Comparison of ENCODE assay signal across 8 cellular contexts in the genomic region with DNA sequence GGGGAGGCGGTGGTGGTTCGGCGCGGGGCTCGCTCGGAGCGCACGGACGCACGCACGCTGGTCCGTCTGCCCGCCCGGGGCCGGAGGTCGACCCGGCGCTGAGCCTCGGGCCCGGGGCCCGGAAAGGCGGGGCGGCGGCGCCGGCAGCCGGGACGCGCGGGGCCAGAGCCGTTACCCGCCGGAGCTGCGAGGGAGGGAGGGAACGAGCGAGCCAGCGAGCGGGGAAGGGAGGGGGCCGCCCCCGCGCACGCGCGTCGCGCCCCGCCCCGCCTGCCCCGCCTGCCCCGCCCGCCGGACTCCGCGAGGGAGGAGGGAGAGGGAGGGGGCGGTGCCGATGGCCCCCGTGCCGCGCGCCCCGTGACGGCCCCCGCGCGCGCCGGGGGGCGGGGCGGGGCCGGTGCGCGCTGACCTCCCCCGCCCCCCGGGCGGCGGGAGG. TPM values are rescaled to one million over a fixed set of nuclear protein-coding genes. Genes with fewer than 3 reads are reported as not detected.
DNase-seq lines count a peak whose midpoint lies in the region; ATAC-seq, FAIRE-seq and TF ChIP-seq lines count a peak whose summit lies in the region.

No MANE protein-coding gene starts in this region.

- FAIRE-seq in A549 (lab: Jason Lieb, UNC) = no peak

- TF ChIP-seq EP300 in A549 (IDR thresholded peaks at IDR 0.05) = peak in 1 of 2 experiments; percentile 61; a peak in 1 of 5 replicates

- TF ChIP-seq CTCF in A549 (IDR thresholded peaks at IDR 0.05) (no peak), GM12875 (IDR thresholded peaks at IDR 0.05; ENCODE audit: borderline replicate concordance, insufficient read depth, low read depth, low read length) (no peak), dorsolateral prefrontal cortex (IDR thresholded peaks at IDR 0.05 in 54 of 56, conservative IDR thresholded peaks at IDR 0.05 in 2 of 56; ENCODE audit: low read depth in 1 of 56, partially characterized antibody in 56 of 56) (no peak)

- H3K4me3 ChIP-seq in A549 (peak overlapping the region; percentile 76), GM12875 (ENCODE audit: low read depth, low read length) (peak overlapping the region; percentile 49), dorsolateral prefrontal cortex (peak overlapping the region in 49 of 59 donors; percentile 15 to 82 (median 67))

- 2% methylated on average over 19 of the region's 76 CpGs for WGBS in A549 (ENCODE audit: missing lambda C conversion rate)

- intact Hi-C loops in dorsolateral prefrontal cortex (cut with DNase I) = loop anchor here (2.0 kb wide), 2 partner anchors 19 to 41 kb away; partner anchors contain the start of genes MEGF8 (in 1 of the 2), PAFAH1B3 (in 1 of the 2) and PRR19 (in 1 of the 2)

- peak overlapping the region; percentile 94 to 98 for H3K27ac ChIP-seq in A549
- peak overlapping the region in 50 of 59 donors; percentile 61 to 100 (median 97) for H3K27ac ChIP-seq in dorsolateral prefrontal cortex

- H3K4me2 ChIP-seq in A549 = peak overlapping the region; percentile 100

- POLR2A ChIA-PET in A549 (lab: Yijun Ruan, JAX) = interaction anchor here (0.6 kb wide), 1 partner anchor 139 kb away, joined by 4 read pairs; no protein-coding TSS in a partner anchor

- no peaks in the 10 kb centered on the region for H3K9me3 ChIP-seq in A549

- peak; percentile 86 to 87 for DNase-seq in A549 (ENCODE audit: low read depth in 1 of 2, low spot score in 1 of 2)
- peak; percentile 80 to 92 for DNase-seq in NCI-H1930 (lab: John Stamatoyannopoulos, UW)
- peak; percentile 64 for DNase-seq in activated CD4-positive, CD25-positive, alpha-beta regulatory T cell treated with anti-CD3 and anti-CD28 coated beads, Interleukin-2, amount 50 U/mL, for 16 hours (ENCODE audit: low read depth, low spot score)
- peak in 9 of 10 donors; percentile 37 to 84 (median 63) for DNase-seq in dorsolateral prefrontal cortex
- peak; percentile 77 to 87 for DNase-seq in lung microvascular endothelial cell (ENCODE audit: low read depth in 2 of 2)
- DNase-seq in stimulated activated CD8-positive, alpha-beta memory T cell treated with anti-CD3 and anti-CD28 coated beads, Interleukin-15, amount 100 ng/mL, for 1 hour (ENCODE audit: low read depth) = peak; percentile 56

- H3K27me3 ChIP-seq in dorsolateral prefrontal cortex = no peaks in the 10 kb centered on the region

- peaks cover 54% of the 10 kb centered on the region for H3K4me1 ChIP-seq in A549

- ATAC-seq in A549 (peak in 1 of 2 experiments; percentile 5; a peak in 3 of 6 replicates), HG02763 (IDR thresholded peaks at IDR 0.05; ENCODE audit: unreplicated experiment) (peak; percentile 41)

- no peak; a peak in 1 of 5 replicates for TF ChIP-seq RAD21 in A549 (conservative IDR thresholded peaks at IDR 0.05 in 1 of 2, IDR thresholded peaks at IDR 0.05 in 1 of 2)

- peak; percentile 54 for TF ChIP-seq POLR2A in A549 (IDR thresholded peaks at IDR 0.05; ENCODE audit: low read length)

- CTCF ChIA-PET in A549 (lab: Yijun Ruan, JAX) = interaction anchor here (13.5 to 23.7 kb wide), 2 partner anchors 16 to 42 kb away, joined by 212 to 616 read pairs; partner anchors contain the start of genes GSK3A, PAFAH1B3 and PRR19

TF ChIP-seq in A549, 52 proteins besides CTCF, POLR2A, EP300 and RAD21:
- peak; percentile 59; the same call in 1 of the 2 replicates for TF ChIP-seq TP53 (CRISPR knock-in tag; IDR thresholded peaks at IDR 0.05)
- no peak for TF ChIP-seq SREBF2 (IDR thresholded peaks at IDR 0.05)
- TF ChIP-seq, protein P1, sequence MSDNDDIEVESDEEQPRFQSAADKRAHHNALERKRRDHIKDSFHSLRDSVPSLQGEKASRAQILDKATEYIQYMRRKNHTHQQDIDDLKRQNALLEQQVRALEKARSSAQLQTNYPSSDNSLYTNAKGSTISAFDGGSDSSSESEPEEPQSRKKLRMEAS (IDR thresholded peaks at IDR 0.05) = 0 out of 2 replicates have a peak, but pooled peaks have one; percentile 20
- no peak for TF ChIP-seq EHF (CRISPR knock-in tag; IDR thresholded peaks at IDR 0.05)
- TF ChIP-seq BCL3 (IDR thresholded peaks at IDR 0.05) = peak; percentile 88; the same call in 1 of the 3 replicates
- peak; percentile 25; the same call in 1 of the 3 replicates for TF ChIP-seq SMC3 (IDR thresholded peaks at IDR 0.05)
- peak; percentile 92 to 99 for TF ChIP-seq JUN (IDR thresholded peaks at IDR 0.05)
- peak; percentile 79; the same call in 1 of the 2 replicates for TF ChIP-seq MAZ (IDR thresholded peaks at IDR 0.05; ENCODE audit: borderline replicate concordance, low read depth, low read length)
- TF ChIP-seq HOXB5 (CRISPR knock-in tag; IDR thresholded peaks at IDR 0.05) = peak; percentile 69; the same call in 1 of the 2 replicates
- TF ChIP-seq ZNF302 (CRISPR knock-in tag; IDR thresholded peaks at IDR 0.05) = no peak
- TF ChIP-seq, protein P2, sequence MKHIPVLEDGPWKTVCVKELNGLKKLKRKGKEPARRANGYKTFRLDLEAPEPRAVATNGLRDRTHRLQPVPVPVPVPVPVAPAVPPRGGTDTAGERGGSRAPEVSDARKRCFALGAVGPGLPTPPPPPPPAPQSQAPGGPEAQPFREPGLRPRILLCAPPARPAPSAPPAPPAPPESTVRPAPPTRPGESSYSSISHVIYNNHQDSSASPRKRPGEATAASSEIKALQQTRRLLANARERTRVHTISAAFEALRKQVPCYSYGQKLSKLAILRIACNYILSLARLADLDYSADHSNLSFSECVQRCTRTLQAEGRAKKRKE (CRISPR knock-in tag; IDR thresholded peaks at IDR 0.05; ENCODE audit: low read depth) = peak; percentile 57; the same call in 1 of the 2 replicates

RNA-seq across cellular contexts. Expression of gene CIC, which starts 15.0 kb away (rescaled TPM):
- polyA plus RNA-seq in A549 (2011; rRNA removed) (7.2 and 7.7 TPM in 2 replicates), A549 (2017; fragmentation: RNase III; extraction: RNeasy Plus Mini Kit Qiagen cat#74134 plus additional on column Dnase treatment) (46.8 to 56.4 TPM (median 53.1 TPM) in 3 replicates)
- 26.8 and 35.8 TPM in 2 replicates for polyA plus RNA-seq in A549 (2012; cell fraction: cytosol; rRNA removed)
- 69.9 and 100.0 TPM in 2 replicates for polyA plus RNA-seq in A549 (2012; cell fraction: nucleus; rRNA removed)
- 7.0 and 11.0 TPM in 2 replicates for polyA minus RNA-seq in A549 (2011; rRNA and poly(A)+ RNA removed)
- total RNA-seq in dorsolateral prefrontal cortex (100 to 1,000 TPM in 70 of 120 experiments, 10 to 100 TPM in 50; 76.5 to 169 (median 103) TPM), lung microvascular endothelial cell (9.3 and 10.0 TPM in 2 replicates)

RNA-seq across cellular contexts. Expression of gene PRR19, which starts 17.8 kb away (rescaled TPM):
- 1.1 and 1.3 TPM in 2 replicates for polyA plus RNA-seq in A549 (2011; rRNA removed)
- polyA plus RNA-seq in A549 (2012; cell fraction: cytosol; rRNA removed) = 2.7 and 3.7 TPM in 2 replicates
- polyA plus RNA-seq in A549 (2012; cell fraction: nucleus; rRNA removed) = 3.5 and 5.2 TPM in 2 replicates
- polyA plus RNA-seq in A549 (2017; fragmentation: RNase III; extraction: RNeasy Plus Mini Kit Qiagen cat#74134 plus additional on column Dnase treatment) = 3.4 to 4.5 TPM (median 4.2 TPM) in 3 replicates
- 0.50 and 1.2 TPM in 2 replicates for polyA minus RNA-seq in A549 (2011; rRNA and poly(A)+ RNA removed)
- total RNA-seq in dorsolateral prefrontal cortex = 1 to 10 TPM in 112 of 120 experiments, under 1 TPM in 8; 0.46 to 5.4 (median 2.1) TPM
- total RNA-seq in lung microvascular endothelial cell = 0.20 and 0.44 TPM in 2 replicates

RNA-seq across cellular contexts. Expression of gene PAFAH1B3, which starts 18.3 kb away (rescaled TPM):
- polyA plus RNA-seq in A549 (2011; rRNA removed) (79.7 and 101 TPM in 2 replicates), A549 (2017; fragmentation: RNase III; extraction: RNeasy Plus Mini Kit Qiagen cat#74134 plus additional on column Dnase treatment) (135 to 151 TPM (median 144 TPM) in 3 replicates)
- 268 and 299 TPM in 2 replicates for polyA plus RNA-seq in A549 (2012; cell fraction: cytosol; rRNA removed)
- 241 and 275 TPM in 2 replicates for polyA plus RNA-seq in A549 (2012; cell fraction: nucleus; rRNA removed)
- 179 and 227 TPM in 2 replicates for polyA minus RNA-seq in A549 (2011; rRNA and poly(A)+ RNA removed)
- total RNA-seq in dorsolateral prefrontal cortex (10 to 100 TPM; 16.2 to 58.0 (median 31.5) TPM), lung microvascular endothelial cell (26.8 and 29.6 TPM in 2 replicates)

RNA-seq across cellular contexts. Expression of gene TMEM145, which starts 29.0 kb away (rescaled TPM):
- polyA plus RNA-seq in A549 (2011; rRNA removed) (0.71 and 1.8 TPM in 2 replicates), A549 (2017; fragmentation: RNase III; extraction: RNeasy Plus Mini Kit Qiagen cat#74134 plus additional on column Dnase treatment) (3.6 to 5.1 TPM (median 4.3 TPM) in 3 replicates)
- 2.9 and 3.8 TPM in 2 replicates for polyA plus RNA-seq in A549 (2012; cell fraction: cytosol; rRNA removed)
- 13.7 and 18.2 TPM in 2 replicates for polyA plus RNA-seq in A549 (2012; cell fraction: nucleus; rRNA removed)
- 6.3 and 6.9 TPM in 2 replicates for polyA minus RNA-seq in A549 (2011; rRNA and poly(A)+ RNA removed)
- total RNA-seq in dorsolateral prefrontal cortex (100 to 1,000 TPM in 4 of 120 experiments, 10 to 100 TPM in 116; 30.7 to 105 (median 68.9) TPM), lung microvascular endothelial cell (not detected in 2 replicates)

RNA-seq across cellular contexts. Expression of gene ERF, which starts 29.2 kb away (rescaled TPM):
- 71.9 and 103 TPM in 2 replicates for polyA plus RNA-seq in A549 (2011; rRNA removed)
- polyA plus RNA-seq in A549 (2012; cell fraction: cytosol; rRNA removed) = 115 and 150 TPM in 2 replicates
- 307 and 352 TPM in 2 replicates for polyA plus RNA-seq in A549 (2012; cell fraction: nucleus; rRNA removed)
- polyA plus RNA-seq in A549 (2017; fragmentation: RNase III; extraction: RNeasy Plus Mini Kit Qiagen cat#74134 plus additional on column Dnase treatment) = 107 to 123 TPM (median 120 TPM) in 3 replicates
- 113 and 120 TPM in 2 replicates for polyA minus RNA-seq in A549 (2011; rRNA and poly(A)+ RNA removed)
- total RNA-seq in dorsolateral prefrontal cortex = 100 to 1,000 TPM in 3 of 120 experiments, 10 to 100 TPM in 117; 22.2 to 145 (median 47.8) TPM
- 17.9 and 19.2 TPM in 2 replicates for total RNA-seq in lung microvascular endothelial cell
